8 cellular contexts compared by ENCODE assay signal in the genomic region with DNA sequence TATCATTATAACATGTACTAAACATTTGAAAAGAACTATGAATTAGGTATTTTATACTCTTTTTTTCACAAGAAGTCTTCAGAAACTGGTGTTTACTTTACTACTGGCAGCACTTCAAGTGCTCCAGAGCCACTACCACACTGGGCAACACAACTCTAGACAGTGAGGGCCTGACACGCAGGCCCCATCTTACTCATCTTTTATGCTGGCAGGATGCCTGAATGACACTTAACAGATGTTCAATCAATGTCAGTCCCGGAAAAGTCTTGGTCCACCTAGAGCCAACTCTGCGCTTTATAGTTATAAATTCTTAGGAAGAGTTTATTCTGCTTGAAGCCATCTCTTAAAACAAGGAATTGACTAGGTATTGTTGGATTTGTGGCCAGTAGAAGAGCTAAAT. TPM values are rescaled to one million over a fixed set of nuclear protein-coding genes. Genes with fewer than 3 reads are reported as not detected.
DNase-seq lines count a peak whose midpoint lies in the region; ATAC-seq and TF ChIP-seq lines count a peak whose summit lies in the region.

No MANE protein-coding gene starts in this region.

- peak overlapping the region; percentile 9 for H3K9ac ChIP-seq in SK-N-MC (ENCODE audit: insufficient read length)

- peaks cover 31 to 74% (median 67%) of the 10 kb centered on the region in 4 donors for H3K4me1 ChIP-seq in esophagus muscularis mucosa

- WGBS in esophagus muscularis mucosa = 23% methylated on average over 3 of the region's 3 CpGs

- no peak for TF ChIP-seq CTCF in esophagus muscularis mucosa (IDR thresholded peaks at IDR 0.05)

- DNase-seq in stimulated activated CD4-positive, alpha-beta T cell treated with anti-CD3 and anti-CD28 coated beads, Interleukin-15, amount 100 ng/mL, for 24 hours = peak; percentile 61
- DNase-seq in stimulated activated CD4-positive, alpha-beta T cell treated with anti-CD3 and anti-CD28 coated beads, Interleukin-2, amount 100 ng/mL, for 48 hours = no peak
- DNase-seq in SK-N-MC (ENCODE audit: low read depth, low spot score) = no peak
- DNase-seq in esophagus muscularis mucosa (ENCODE audit: extremely low spot score) = no peak
- DNase-seq in stromal cell of bone marrow (ENCODE audit: low read depth) = peak; percentile 82
- DNase-seq in COLO668 (lab: John Stamatoyannopoulos, UW; ENCODE audit: unreplicated experiment) = no peak
- DNase-seq in activated CD4-positive, CD25-positive, alpha-beta regulatory T cell (lab: John Stamatoyannopoulos, UW) = no peak

- no peaks in the 10 kb centered on the region for H3K27me3 ChIP-seq in esophagus muscularis mucosa

- no peak for ATAC-seq in GM18858 (IDR thresholded peaks at IDR 0.05; ENCODE audit: unreplicated experiment)

- intact Hi-C loops in esophagus muscularis mucosa (cut with DNase I) = loop anchor here (5.0 kb wide), 1 partner anchor 76 kb away; no protein-coding TSS in a partner anchor

- H3K36me3 ChIP-seq in SK-N-MC (ENCODE audit: insufficient read depth, low read length) (no peaks in the 10 kb centered on the region), esophagus muscularis mucosa (peaks cover 0 to 3% (median 0%) of the 10 kb centered on the region in 4 donors)

- no peak for TF ChIP-seq EP300 in esophagus muscularis mucosa (IDR thresholded peaks at IDR 0.05)

- H3K9me3 ChIP-seq in SK-N-MC (ENCODE audit: low read depth, low read length) = no peaks in the 10 kb centered on the region
- H3K9me3 ChIP-seq in esophagus muscularis mucosa = no peaks in the 10 kb centered on the region

- no peak for TF ChIP-seq POLR2A in esophagus muscularis mucosa (IDR thresholded peaks at IDR 0.05; ENCODE audit: low read depth)

- H3K27ac ChIP-seq in SK-N-MC (peak overlapping the region; percentile 43), esophagus muscularis mucosa (replicated peaks in 1 of 4) (peak overlapping the region; percentile 48 to 68 (median 56))

- H3K4me3 ChIP-seq in SK-N-MC (no peak overlapping the region), esophagus muscularis mucosa (no peak overlapping the region)

RNA-seq across cellular contexts. Expression of gene WIPF1, which starts 8.7 kb away (rescaled TPM):
- total RNA-seq in esophagus muscularis mucosa = 10 to 100 TPM; 31.5 to 61.5 (median 36.3) TPM

Comparison
In these comparisons a context has a peak if more than half of its experiments do, and no peak if none do; other contexts are left out.
1. DNase-seq: peak in stimulated activated CD4-positive, alpha-beta T cell treated with anti-CD3 and anti-CD28 coated beads, Interleukin-15, amount 100 ng/mL, for 24 hours (single experiment) and stromal cell of bone marrow (single experiment); none in stimulated activated CD4-positive, alpha-beta T cell treated with anti-CD3 and anti-CD28 coated beads, Interleukin-2, amount 100 ng/mL, for 48 hours (0 of 2), SK-N-MC (single experiment), esophagus muscularis mucosa (single experiment), COLO668 (single experiment) and activated CD4-positive, CD25-positive, alpha-beta regulatory T cell (0 of 4).